ENCODE assay signal across 10 cellular contexts in genomic region chr15:77702211-77702957, GRCh38.
A peak's percentile ranks its signal among the peaks of the same experiment; 100 is the strongest.
DNase-seq lines count a peak whose midpoint lies in the region; ATAC-seq and TF ChIP-seq lines count a peak whose summit lies in the region.
"Had no signal": no experiment of that assay in that cellular context is flagged by ENCODE, and none has a peak within 500 bp of the region (broad histone marks: within the 10 kb centered on the region; RNA-seq: fewer than 3 reads in every experiment).

No MANE protein-coding gene starts in this region.

- H3K79me2 ChIP-seq in Karpas-422 (ENCODE audit: low read length): no peaks in the 10 kb centered on the region
- H3K79me2 ChIP-seq: parathyroid adenoma had no signal

- H3K9me3 Mint-ChIP-seq in CD4-positive, alpha-beta memory T cell: peaks cover 0 to 2% (median 0%) of the 10 kb centered on the region in 8 donors

- 0 out of 2 replicates have a peak, but pooled peaks cover 6% of the 10 kb centered on the region for H4K20me1 ChIP-seq in Karpas-422 (ENCODE audit: insufficient read depth, low read depth, low read length)

- ATAC-seq in left lung (peak; percentile 77), HG02588 (IDR thresholded peaks at IDR 0.05; ENCODE audit: unreplicated experiment) (no peak)

- H3K9ac ChIP-seq in Karpas-422 (ENCODE audit: low read length): no peak overlapping the region
- H3K9ac ChIP-seq: parathyroid adenoma had no signal

- H3K36me3 ChIP-seq in Karpas-422 (ENCODE audit: insufficient read depth, low read length): no peaks in the 10 kb centered on the region
- H3K36me3 ChIP-seq in left lung: no peaks in the 10 kb centered on the region
- no peaks in the 10 kb centered on the region for H3K36me3 ChIP-seq in CD4-positive, alpha-beta memory T cell (ENCODE audit: insufficient read depth, low read length)
- H3K36me3 ChIP-seq: stomach had no signal

- no peak overlapping the region for H3K4me3 ChIP-seq in Karpas-422 (ENCODE audit: low read length)
- no peak overlapping the region for H3K4me3 ChIP-seq in left lung
- H3K4me3 ChIP-seq in CD4-positive, alpha-beta memory T cell (ENCODE audit: low read length in 2 of 2): no peak overlapping the region
- H3K4me3 ChIP-seq: stomach had no signal

- CTCF ChIA-PET in GM10248 (lab: Yijun Ruan, JAX): interaction anchor here (0.6 to 1.6 kb wide), 2 partner anchors 10 to 119 kb away, joined by 4 to 5 read pairs; no protein-coding TSS in a partner anchor
- CTCF ChIA-PET in CD4-positive, alpha-beta memory T cell (lab: Charles Lee; ENCODE audit: partially characterized antibody): no interaction called here

- no peak overlapping the region for H2AFZ ChIP-seq in Karpas-422 (ENCODE audit: low read length)
- H2AFZ ChIP-seq: parathyroid adenoma had no signal

- peaks cover 2 to 12% of the 10 kb centered on the region in 2 donors for H3K27me3 Mint-ChIP-seq in CD4-positive, alpha-beta memory T cell

- no peak overlapping the region for H3K4me2 ChIP-seq in Karpas-422 (ENCODE audit: low read depth, low read length, poor library complexity, severe bottlenecking)

- H3K9me2 ChIP-seq in Karpas-422 (replicated peaks; ENCODE audit: insufficient read depth, low read length): no peaks in the 10 kb centered on the region

- no peaks in the 10 kb centered on the region for H3K27me3 ChIP-seq in Karpas-422 (ENCODE audit: low read length)
- H3K27me3 ChIP-seq in left lung: peaks cover 0 to 28% of the 10 kb centered on the region in 2 donors
- no peaks in the 10 kb centered on the region for H3K27me3 ChIP-seq in CD4-positive, alpha-beta memory T cell (ENCODE audit: insufficient read depth, low read length)

- no peaks in the 10 kb centered on the region for H3K4me1 ChIP-seq in Karpas-422 (ENCODE audit: low read length)
- H3K4me1 ChIP-seq in left lung: no peaks in the 10 kb centered on the region
- H3K4me1 ChIP-seq in CD4-positive, alpha-beta memory T cell (ENCODE audit: insufficient read depth, low read length): no peaks in the 10 kb centered on the region
- H3K4me1 ChIP-seq: parathyroid adenoma, stomach had no signal

- H3K4me3 Mint-ChIP-seq in CD4-positive, alpha-beta memory T cell: no peak overlapping the region

- H3K36me3 Mint-ChIP-seq in CD4-positive, alpha-beta memory T cell: no peaks in the 10 kb centered on the region

- DNase-seq in GM10248 (ENCODE audit: extremely low spot score) (peak; percentile 53), Karpas-422 (peak; percentile 51), amniotic stem cell (lab: John Stamatoyannopoulos, UW) (peak; percentile 5), left lung (no peak), GOT3 (lab: John Stamatoyannopoulos, UW) (no peak), NCI-H748 treated with DMSO at 0.1 percent for 48 hours (lab: John Stamatoyannopoulos, UW) (no peak)
- DNase-seq in CD4-positive, alpha-beta memory T cell: no peak
- DNase-seq: stomach had no signal

- H3K9me3 ChIP-seq in Karpas-422 (ENCODE audit: low read length) (no peaks in the 10 kb centered on the region), left lung (no peaks in the 10 kb centered on the region)
- H3K9me3 ChIP-seq in CD4-positive, alpha-beta memory T cell (ENCODE audit: control insufficient read depth in 1 of 2, low read length in 2 of 2): no peaks in the 10 kb centered on the region
- H3K9me3 ChIP-seq: stomach had no signal

- H3K4me1 Mint-ChIP-seq in CD4-positive, alpha-beta memory T cell: no peaks in the 10 kb centered on the region

- TF ChIP-seq CTCF in GM10248 (IDR thresholded peaks at IDR 0.05; ENCODE audit: control extremely low read depth, extremely low read depth, low read depth, missing control alignments) (no peak), left lung (IDR thresholded peaks at IDR 0.05) (no peak)

- H3K27ac Mint-ChIP-seq in CD4-positive, alpha-beta memory T cell: no peak overlapping the region

- H3K27ac ChIP-seq in Karpas-422 (ENCODE audit: low read length) (no peak overlapping the region), left lung (no peak overlapping the region)
- H3K27ac ChIP-seq in CD4-positive, alpha-beta memory T cell (ENCODE audit: low read depth, low read length): no peak overlapping the region
- H3K27ac ChIP-seq: parathyroid adenoma, stomach had no signal

- POLR2A ChIA-PET in GM10248 (lab: Yijun Ruan, JAX): no interaction called here
- POLR2A ChIA-PET in CD4-positive, alpha-beta memory T cell (lab: Charles Lee; ENCODE audit: partially characterized antibody): no interaction called here

- intact Hi-C loops in left lung (cut with DNase I): no loop called here
- intact Hi-C loops in CD4-positive, alpha-beta memory T cell (cut with micrococcal nuclease): no loop called here

Comparison
In these comparisons a context has a peak if more than half of its experiments do, and no peak if none do; other contexts are left out.
1. DNase-seq: peak in GM10248 (single experiment), Karpas-422 (single experiment) and amniotic stem cell (single experiment); none in left lung (0 of 2), CD4-positive, alpha-beta memory T cell (0 of 5), GOT3 (single experiment) and NCI-H748 treated with DMSO at 0.1 percent for 48 hours (single experiment).